In genomic region chr15:89430530-89431341, GRCh38 we compare ENCODE assay signal across 8 cellular contexts.
DNase-seq lines count a peak whose midpoint lies in the region; ATAC-seq and TF ChIP-seq lines count a peak whose summit lies in the region.

No MANE protein-coding gene starts in this region.

- H3K4me3 ChIP-seq in GM23338 (peak overlapping the region; percentile 59), SK-N-MC (peak overlapping the region; percentile 75), ovary (peak overlapping the region; percentile 34), thymus (ENCODE audit: low read length) (peak overlapping the region; percentile 38)

- WGBS in ovary, 3 donors: 2 to 3% (median 2%) methylated on average over 44 of the region's 44 CpGs
- WGBS in thymus: 7% methylated on average over 44 of the region's 44 CpGs

- H3K36me3 ChIP-seq in GM23338 (ENCODE audit: insufficient read depth): no peaks in the 10 kb centered on the region
- H3K36me3 ChIP-seq in SK-N-MC (ENCODE audit: insufficient read depth, low read length): no peaks in the 10 kb centered on the region
- H3K36me3 ChIP-seq in ovary: no peaks in the 10 kb centered on the region
- no peaks in the 10 kb centered on the region for H3K36me3 ChIP-seq in thymus (ENCODE audit: control insufficient read depth, insufficient read depth)

- H4K20me1 ChIP-seq in GM23338 (replicated peaks; ENCODE audit: insufficient read depth): no peaks in the 10 kb centered on the region

- H3K36me3 Mint-ChIP-seq in GM23338 (ENCODE audit: low read depth): no peaks in the 10 kb centered on the region

- H3K9me2 ChIP-seq in GM23338 (ENCODE audit: insufficient read depth): no peaks in the 10 kb centered on the region; the same call in 1 of the 2 replicates

- no peak overlapping the region for H3K27ac Mint-ChIP-seq in GM23338

- peak; percentile 92 for ATAC-seq in GM23338
- ATAC-seq in Right ventricle myocardium inferior: peak; percentile 91

- H3K27ac ChIP-seq in GM23338 (ENCODE audit: low read depth) (no peak overlapping the region), SK-N-MC (peak overlapping the region; percentile 88), ovary (no peak overlapping the region), thymus (ENCODE audit: low read depth) (no peak overlapping the region)

- peak overlapping the region; percentile 92 for H2AFZ ChIP-seq in GM23338

- H3K27me3 ChIP-seq in GM23338 (ENCODE audit: insufficient read depth): peaks cover 52% of the 10 kb centered on the region
- no peaks in the 10 kb centered on the region for H3K27me3 ChIP-seq in ovary
- H3K27me3 ChIP-seq in thymus (ENCODE audit: control insufficient read depth, insufficient read depth): peaks cover 15% of the 10 kb centered on the region

- no peaks in the 10 kb centered on the region for H3K79me2 ChIP-seq in GM23338 (replicated peaks; ENCODE audit: insufficient read depth)

- peaks cover 34% of the 10 kb centered on the region for H3K27me3 Mint-ChIP-seq in GM23338 (ENCODE audit: insufficient read depth, low read depth, poor library complexity)

- no peak for TF ChIP-seq POLR2A in ovary (IDR thresholded peaks at IDR 0.05)

- intact Hi-C loops in Right ventricle myocardium inferior (cut with DNase I) (loop anchor here (1.0 kb wide), 1 partner anchor 72 kb away; no protein-coding TSS in a partner anchor), ovary (cut with DNase I) (loop anchor here (2.0 to 10.0 kb wide), 4 partner anchors 70 to 226 kb away; no protein-coding TSS in a partner anchor)

- no peaks in the 10 kb centered on the region for H3F3A ChIP-seq in GM23338 (replicated peaks; ENCODE audit: low read depth)

- H3K4me3 Mint-ChIP-seq in GM23338: peak overlapping the region; percentile 71

- H3K9me3 ChIP-seq in SK-N-MC (ENCODE audit: low read depth, low read length): no peaks in the 10 kb centered on the region
- no peaks in the 10 kb centered on the region for H3K9me3 ChIP-seq in ovary
- no peaks in the 10 kb centered on the region for H3K9me3 ChIP-seq in thymus (ENCODE audit: control insufficient read depth)

- peaks cover 14% of the 10 kb centered on the region; the same call in 2 of the 3 replicates for H3K4me1 Mint-ChIP-seq in GM23338

- peak overlapping the region; percentile 70 for H3K9ac ChIP-seq in SK-N-MC (ENCODE audit: insufficient read length)

- peak overlapping the region; percentile 92 for H3K4me2 ChIP-seq in GM23338

- peaks cover 4% of the 10 kb centered on the region; the same call in 1 of the 2 replicates for H3K4me1 ChIP-seq in GM23338 (ENCODE audit: insufficient read depth)
- H3K4me1 ChIP-seq in ovary (ENCODE audit: insufficient read depth): no peaks in the 10 kb centered on the region
- H3K4me1 ChIP-seq in thymus (ENCODE audit: control insufficient read depth, insufficient read depth, low read length): peaks cover 4% of the 10 kb centered on the region

- H3K9me3 Mint-ChIP-seq in GM23338: no peaks in the 10 kb centered on the region; the same call in 2 of the 3 replicates

- peak; percentile 73 for DNase-seq in EH (ENCODE audit: low read depth)
- DNase-seq in GM23338 (ENCODE audit: low spot score): peak; percentile 89
- peak; percentile 58 for DNase-seq in M059J (ENCODE audit: low read depth)
- DNase-seq in SK-N-MC (ENCODE audit: low read depth, low spot score): no peak
- DNase-seq in activated naive CD4-positive, alpha-beta T cell treated with anti-CD3 and anti-CD28 coated beads, Interleukin-2, amount 50 U/mL, for 16 hours: peak; percentile 88
- DNase-seq in Right ventricle myocardium inferior (ENCODE audit: missing footprints): peak; percentile 91
- DNase-seq in ovary: peak; percentile 68 to 91 (median 83)

- peak; percentile 85 to 99 for TF ChIP-seq CTCF in GM23338 (conservative IDR thresholded peaks at IDR 0.05; ENCODE audit: low read depth in 2 of 2)
- peak; percentile 90 to 96 (median 93) for TF ChIP-seq CTCF in ovary (IDR thresholded peaks at IDR 0.05)

- no peak for TF ChIP-seq EP300 in ovary (IDR thresholded peaks at IDR 0.05)

TF ChIP-seq in GM23338, 12 proteins besides CTCF, POLR2A, EP300 and RAD21:
- TF ChIP-seq REST (IDR thresholded peaks at IDR 0.05; ENCODE audit: unreplicated experiment): peak; percentile 31
- no peak for TF ChIP-seq ZNF114 (CRISPR knock-in tag; IDR thresholded peaks at IDR 0.05)
- no peak for TF ChIP-seq ZNF331 (CRISPR knock-in tag; IDR thresholded peaks at IDR 0.05; ENCODE audit: low read depth)
